ENCODE assay signal across 1 cellular context in genomic region chr3:14634763-14635400, GRCh38.
A peak's percentile ranks its signal among the peaks of the same experiment; 100 is the strongest.
TF ChIP-seq lines count a peak whose summit lies in the region.

No MANE protein-coding gene starts in this region.

TF ChIP-seq in HepG2, 621 proteins besides CTCF, POLR2A, EP300 and RAD21:
- TF ChIP-seq ZNF383 (CRISPR knock-in tag; IDR thresholded peaks at IDR 0.05; ENCODE audit: borderline replicate concordance) (no peak), ETV5 (CRISPR knock-in tag; IDR thresholded peaks at IDR 0.05; ENCODE audit: borderline replicate concordance) (peak; percentile 34; the same call in 1 of the 2 replicates), ELF3 (CRISPR knock-in tag; IDR thresholded peaks at IDR 0.05) (peak; percentile 50; the same call in 1 of the 2 replicates), GZF1 (CRISPR knock-in tag; IDR thresholded peaks at IDR 0.05) (no peak), ZNF598 (CRISPR knock-in tag; IDR thresholded peaks at IDR 0.05; ENCODE audit: borderline replicate concordance) (no peak), ARID3A (IDR thresholded peaks at IDR 0.05; ENCODE audit: low read depth, low read length) (0 out of 2 replicates have a peak, but pooled peaks have one; percentile 33), CREB1 (IDR thresholded peaks at IDR 0.05) (no peak), CREB1 (CRISPR knock-in tag; IDR thresholded peaks at IDR 0.05) (peak; percentile 23; the same call in 1 of the 2 replicates)
